ENCODE assay signal across 7 cellular contexts in the genomic region with DNA sequence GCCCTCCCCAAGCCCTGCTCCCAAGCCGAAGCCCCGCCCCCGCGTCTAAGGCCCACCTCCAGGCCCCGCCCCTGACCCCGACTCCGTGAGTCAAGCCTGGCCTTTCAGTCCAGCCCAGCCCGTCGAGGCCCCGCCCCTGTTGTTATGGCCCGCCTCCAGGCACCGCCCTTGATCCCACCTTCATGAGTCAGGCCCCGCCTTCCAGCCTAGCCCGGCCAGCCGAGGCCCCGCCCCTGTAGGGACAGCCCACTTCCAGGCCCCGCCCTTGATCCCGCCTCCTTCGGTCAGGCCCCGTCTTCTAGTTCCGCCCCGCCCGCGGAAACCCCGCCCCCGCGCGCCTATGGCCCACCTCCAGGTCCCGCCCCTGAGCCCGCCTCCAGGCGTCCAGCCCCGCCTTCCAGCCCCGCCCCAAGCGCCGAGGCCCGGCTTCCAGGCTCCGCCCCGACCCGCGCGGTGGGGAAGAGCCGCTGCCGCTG. TPM values are rescaled to one million over a fixed set of nuclear protein-coding genes. Genes with fewer than 3 reads are reported as not detected.
DNase-seq lines count a peak whose midpoint lies in the region; ATAC-seq and TF ChIP-seq lines count a peak whose summit lies in the region.

No MANE protein-coding gene starts in this region.

- in situ Hi-C loops in astrocyte of the cerebellum (cut with HindIII; ENCODE audit: low sequenced_read_pairs) = no loop called here

- peaks cover 7% of the 10 kb centered on the region for H3K4me1 ChIP-seq in hepatocyte (ENCODE audit: insufficient read depth)

- peak overlapping the region; percentile 83 for H3K4me2 ChIP-seq in hepatocyte

- H2AFZ ChIP-seq in hepatocyte = peak overlapping the region; percentile 64

- H3K79me2 ChIP-seq in hepatocyte = peaks cover 32% of the 10 kb centered on the region

- H3K36me3 ChIP-seq in hepatocyte (replicated peaks; ENCODE audit: insufficient read depth, low read depth) = no peaks in the 10 kb centered on the region

- H3K27me3 ChIP-seq in hepatocyte = no peaks in the 10 kb centered on the region

- peak; percentile 95 for DNase-seq in NCI-H2029 treated with DMSO at 0.1 percent for 48 hours (lab: John Stamatoyannopoulos, UW)
- peak; percentile 99 for DNase-seq in T1000 (lab: John Stamatoyannopoulos, UW)
- peak; percentile 97 for DNase-seq in astrocyte of the cerebellum (ENCODE audit: low read depth)
- peak; percentile 100 for DNase-seq in hepatocyte (ENCODE audit: low spot score)
- DNase-seq in renal cortical epithelial cell (ENCODE audit: low read depth) = peak; percentile 86

- no peaks in the 10 kb centered on the region for H3K9me2 ChIP-seq in hepatocyte (replicated peaks; ENCODE audit: insufficient read depth)

- WGBS in hepatocyte (ENCODE audit: low lambda C conversion rate, missing lambda C conversion rate) = 2% methylated on average over 20 of the region's 43 CpGs

- peak overlapping the region; percentile 78 for H3K27ac ChIP-seq in hepatocyte

- ATAC-seq in GM18508 (IDR thresholded peaks at IDR 0.05; ENCODE audit: insufficient read depth, unreplicated experiment) = peak; percentile 75
- ATAC-seq in HG03039 (IDR thresholded peaks at IDR 0.05; ENCODE audit: unreplicated experiment) = peak; percentile 83

- no peak for TF ChIP-seq CTCF in astrocyte of the cerebellum (IDR thresholded peaks at IDR 0.05; ENCODE audit: low read depth, low read length, missing control alignments)
- no peak for TF ChIP-seq CTCF in hepatocyte (IDR thresholded peaks at IDR 0.05; ENCODE audit: poor library complexity)

- H3K4me3 ChIP-seq in astrocyte of the cerebellum (ENCODE audit: low read depth, low read length) (peak overlapping the region; percentile 69), hepatocyte (peak overlapping the region; percentile 48)

- H3K9me3 ChIP-seq in hepatocyte (ENCODE audit: low read depth) = no peaks in the 10 kb centered on the region

- no peaks in the 10 kb centered on the region for H4K20me1 ChIP-seq in hepatocyte (ENCODE audit: insufficient read depth, poor library complexity, severe bottlenecking)

RNA-seq across cellular contexts. Expression of a gene that starts 0.2 kb away (rescaled TPM):
- total RNA-seq in hepatocyte = 9.1 and 17.7 TPM in 2 replicates
- polyA plus RNA-seq in hepatocyte = 6.6 and 7.1 TPM in 2 replicates
- 21.0 and 25.4 TPM in 2 replicates for total RNA-seq in renal cortical epithelial cell

RNA-seq across cellular contexts. Expression of a gene that starts 21.5 kb away (rescaled TPM):
- total RNA-seq in hepatocyte = 0.12 and 1.7 TPM in 2 replicates
- 0.22 and 0.56 TPM in 2 replicates for polyA plus RNA-seq in hepatocyte
- 1.4 and 3.3 TPM in 2 replicates for total RNA-seq in renal cortical epithelial cell

Comparison
In these comparisons a context has a peak if more than half of its experiments do, and no peak if none do; other contexts are left out.
1. Peak in every context shown above with its lines: DNase-seq, ATAC-seq, H3K4me3 ChIP-seq and H3K27ac ChIP-seq.